Comparison of ENCODE assay signal across 19 cellular contexts in the genomic region with DNA sequence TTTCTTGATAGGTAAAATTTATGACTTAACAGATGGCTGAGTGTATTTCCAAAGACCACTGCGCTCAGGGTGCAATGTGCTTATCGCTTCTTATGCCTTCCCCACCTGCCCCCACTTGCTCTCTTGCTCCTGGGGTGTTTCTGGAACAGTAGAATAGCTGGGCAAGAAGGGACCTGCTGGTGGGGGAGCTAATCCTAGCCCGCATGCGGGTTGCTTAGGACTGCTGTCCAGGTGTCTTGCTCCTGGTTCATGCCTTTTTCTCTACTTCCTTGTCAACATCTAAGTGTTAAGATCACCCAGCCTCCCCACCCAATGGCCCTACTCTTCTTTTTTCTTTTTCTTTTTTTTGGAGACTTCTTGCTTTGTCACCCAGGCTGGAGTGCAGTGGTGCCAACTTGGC.
"Had no signal": no experiment of that assay in that cellular context is flagged by ENCODE, and none has a peak within 500 bp of the region (broad histone marks: within the 10 kb centered on the region; RNA-seq: fewer than 3 reads in every experiment).

No MANE protein-coding gene starts in this region.

- ATAC-seq: heart right ventricle; left ventricle myocardium superior; lower lobe of right lung; naive thymus-derived CD8-positive, alpha-beta T cell; sciatic nerve; stimulated activated effector memory CD8-positive, alpha-beta T cell treated with anti-CD3 and anti-CD28 coated beads, Interleukin-12 subunit alpha, Interleukin-12 subunit beta, amount 100 ng/mL, for 72 hours had no signal

- DNase-seq: dermis blood vessel endothelial cell; effector memory CD4-positive, alpha-beta T cell; esophagus squamous epithelium; foreskin melanocyte; glutamatergic neuron; heart right ventricle; left ventricle myocardium superior; lower lobe of right lung; naive thymus-derived CD8-positive, alpha-beta T cell; stimulated activated CD4-positive, alpha-beta T cell treated with anti-CD3 and anti-CD28 coated beads, Interleukin-12 subunit alpha, Interleukin-12 subunit beta, amount 100 ng/mL, for 4 hours; stimulated activated CD4-positive, alpha-beta T cell treated with anti-CD3 and anti-CD28 coated beads, Interleukin-2, amount 100 ng/mL, for 24 hours; stimulated activated CD4-positive, alpha-beta T cell treated with anti-CD3 and anti-CD28 coated beads, Interleukin-4, amount 100 ng/mL, for 24 hours; stimulated activated naive CD4-positive, alpha-beta T cell treated with Interleukin-2 at 50 U/mL for 16 hours; stomach; thyroid gland had no signal

- H3K27me3 Mint-ChIP-seq: naive thymus-derived CD8-positive, alpha-beta T cell; type B pancreatic cell had no signal

- H3K27ac Mint-ChIP-seq: neural progenitor cell, type B pancreatic cell had no signal

- H3K4me3 Mint-ChIP-seq: neural progenitor cell; stimulated activated effector memory CD8-positive, alpha-beta T cell treated with anti-CD3 and anti-CD28 coated beads, Interleukin-12 subunit alpha, Interleukin-12 subunit beta, amount 100 ng/mL, for 72 hours; type B pancreatic cell had no signal
